23 cellular contexts compared by ENCODE assay signal in the genomic region with DNA sequence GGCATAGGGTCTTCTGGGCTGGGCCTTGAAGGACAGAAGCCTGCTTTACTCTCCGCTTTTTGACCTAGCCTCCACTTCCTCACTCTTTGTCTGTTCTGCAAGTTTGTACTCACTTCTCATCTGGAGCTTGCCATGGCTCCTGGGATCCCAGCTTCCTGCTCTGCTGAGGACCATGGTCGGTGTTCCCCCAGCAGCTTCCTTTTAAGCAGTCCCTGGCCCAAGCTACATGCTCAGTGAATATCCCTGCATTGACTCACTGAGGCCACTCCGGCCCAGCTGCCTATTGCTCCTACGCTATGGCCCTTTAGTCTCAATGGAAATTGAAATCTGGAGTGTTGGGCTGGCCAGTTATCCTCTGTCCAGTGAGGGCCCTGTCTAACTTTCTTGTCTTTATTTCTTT.
DNase-seq lines count a peak whose midpoint lies in the region; ATAC-seq and TF ChIP-seq lines count a peak whose summit lies in the region.
"Had no signal": no experiment of that assay in that cellular context is flagged by ENCODE, and none has a peak within 500 bp of the region (broad histone marks: within the 10 kb centered on the region; RNA-seq: fewer than 3 reads in every experiment).

No MANE protein-coding gene starts in this region.

- H3K4me3 ChIP-seq in AG04450 (ENCODE audit: low read depth, low read length): no peak overlapping the region
- no peak overlapping the region for H3K4me3 ChIP-seq in RWPE2 (ENCODE audit: severe bottlenecking)
- no peak overlapping the region for H3K4me3 ChIP-seq in vagina
- H3K4me3 ChIP-seq: K562, SJSA1 had no signal

- POLR2A ChIA-PET in AG04450 (lab: Yijun Ruan, JAX): no interaction called here

- H3K27ac ChIP-seq in AG04450 (ENCODE audit: low read depth, low read length) (peak overlapping the region; percentile 21), RWPE2 (ENCODE audit: poor library complexity, severe bottlenecking) (no peak overlapping the region), vagina (no peak overlapping the region)
- H3K27ac ChIP-seq: SJSA1 had no signal

- no peak overlapping the region for H3K4me3 Mint-ChIP-seq in mesothelial cell of epicardium
- H3K4me3 Mint-ChIP-seq: CD4-positive, CD25-positive, alpha-beta regulatory T cell had no signal

- intact Hi-C loops in sciatic nerve (cut with DNase I): no loop called here
- intact Hi-C loops in vagina (cut with DNase I): no loop called here

- H3K9me3 ChIP-seq in AG04450 (ENCODE audit: control insufficient read depth, insufficient read depth, low read length) (no peaks in the 10 kb centered on the region), RWPE2 (ENCODE audit: severe bottlenecking) (no peaks in the 10 kb centered on the region), vagina (no peaks in the 10 kb centered on the region)
- H3K9me3 ChIP-seq: SJSA1 had no signal

- TF ChIP-seq CTCF in AG04450 (IDR thresholded peaks at IDR 0.05; ENCODE audit: low read depth, low read length) (no peak), RWPE2 (IDR thresholded peaks at IDR 0.05; ENCODE audit: poor library complexity, severe bottlenecking) (no peak), mesothelial cell of epicardium (IDR thresholded peaks at IDR 0.05; ENCODE audit: unreplicated experiment) (no peak), vagina (IDR thresholded peaks at IDR 0.05) (no peak)

- ATAC-seq in RWPE2 (ENCODE audit: low read depth) (no peak), sciatic nerve (no peak)
- ATAC-seq: HepG2, K562, PC-3 had no signal

- H3K27ac Mint-ChIP-seq in mesothelial cell of epicardium: peak overlapping the region; percentile 63
- H3K27ac Mint-ChIP-seq: CD4-positive, CD25-positive, alpha-beta regulatory T cell had no signal

- peaks cover 5% of the 10 kb centered on the region for H3K4me1 ChIP-seq in RWPE2 (ENCODE audit: insufficient read depth, poor library complexity, severe bottlenecking)
- no peaks in the 10 kb centered on the region for H3K4me1 ChIP-seq in vagina

- H3K36me3 ChIP-seq in RWPE2 (ENCODE audit: low read depth) (no peaks in the 10 kb centered on the region), vagina (no peaks in the 10 kb centered on the region)
- H3K36me3 ChIP-seq: SJSA1 had no signal

- no peaks in the 10 kb centered on the region for H3K9me3 Mint-ChIP-seq in mesothelial cell of epicardium

- peaks cover 71% of the 10 kb centered on the region for H3K4me1 Mint-ChIP-seq in mesothelial cell of epicardium
- H3K4me1 Mint-ChIP-seq: CD4-positive, CD25-positive, alpha-beta regulatory T cell had no signal

- H3K27me3 ChIP-seq in AG04450 (ENCODE audit: control insufficient read depth, insufficient read depth, low read length): no peaks in the 10 kb centered on the region
- peaks cover 9% of the 10 kb centered on the region for H3K27me3 ChIP-seq in RWPE2 (ENCODE audit: insufficient read depth, poor library complexity, severe bottlenecking)
- no peaks in the 10 kb centered on the region for H3K27me3 ChIP-seq in vagina
- H3K27me3 ChIP-seq: SJSA1 had no signal

- DNase-seq in AG04450 (ENCODE audit: low read depth, low spot score) (no peak), RWPE2 (ENCODE audit: low spot score) (peak; percentile 16), mesothelial cell of epicardium (ENCODE audit: low spot score in 2 of 2, unreplicated experiment in 2 of 2) (peak in 1 of 2 experiments; percentile 17), sciatic nerve (ENCODE audit: low spot score) (peak; percentile 36), vagina (ENCODE audit: extremely low spot score in 2 of 2) (no peak), GOT3 (lab: John Stamatoyannopoulos, UW) (no peak)
- DNase-seq in stimulated activated CD4-positive, alpha-beta T cell treated with anti-CD3 and anti-CD28 coated beads, Interleukin-2, amount 100 ng/mL, for 48 hours: no peak
- DNase-seq: 8988T; ACHN; CD4-positive, CD25-positive, alpha-beta regulatory T cell; Kasumi-1; NCI-H1092 treated with DMSO at 0.1 percent for 48 hours; NCI-H1436; NCI-H187 treated with DMSO at 0.1 percent for 48 hours; NCI-H2171 treated with DMSO at 0.1 percent for 48 hours; NCI-H345; NCI-H524; NCI-H748 treated with DMSO at 0.1 percent for 48 hours; PC-3; Right ventricle myocardium superior had no signal

- TF ChIP-seq POLR2A in vagina (IDR thresholded peaks at IDR 0.05): no peak

- no peaks in the 10 kb centered on the region for H3K36me3 Mint-ChIP-seq in mesothelial cell of epicardium
- H3K36me3 Mint-ChIP-seq: CD4-positive, CD25-positive, alpha-beta regulatory T cell had no signal

- no peaks in the 10 kb centered on the region for H3K27me3 Mint-ChIP-seq in mesothelial cell of epicardium (ENCODE audit: low read depth)

- CTCF ChIA-PET in AG04450 (lab: Charles Lee): no interaction called here

Comparison
In these comparisons a context has a peak if more than half of its experiments do, and no peak if none do; other contexts are left out.
1. DNase-seq: peak in RWPE2 (single experiment) and sciatic nerve (single experiment); none in AG04450 (single experiment), vagina (0 of 2), stimulated activated CD4-positive, alpha-beta T cell treated with anti-CD3 and anti-CD28 coated beads, Interleukin-2, amount 100 ng/mL, for 48 hours (0 of 2) and GOT3 (single experiment).